ENCODE assay signal across 8 cellular contexts in genomic region chr18:51153659-51154371, GRCh38. TPM values are rescaled to one million over a fixed set of nuclear protein-coding genes. Genes with fewer than 3 reads are reported as not detected.
DNase-seq lines count a peak whose midpoint lies in the region; ATAC-seq, FAIRE-seq and TF ChIP-seq lines count a peak whose summit lies in the region.

No MANE protein-coding gene starts in this region.

- POLR2A ChIA-PET in HepG2 (lab: Yijun Ruan, JAX): no interaction called here

- H3K27me3 Mint-ChIP-seq in endodermal cell (ENCODE audit: insufficient read depth): no peaks in the 10 kb centered on the region

- H3K27ac ChIP-seq in endodermal cell (ENCODE audit: low read depth, low read length): no peak overlapping the region
- H3K27ac ChIP-seq in HepG2 (ENCODE audit: extremely low read length, insufficient read depth, low read length): no peak overlapping the region

- no peaks in the 10 kb centered on the region for H3K27me3 ChIP-seq in endodermal cell (ENCODE audit: control insufficient read depth, insufficient read depth, low read length, poor library complexity, severe bottlenecking)
- H3K27me3 ChIP-seq in HepG2 (ENCODE audit: control insufficient read depth in 1 of 2, insufficient read depth in 2 of 2, low read length in 2 of 2): no peaks in the 10 kb centered on the region

- TF ChIP-seq RAD21 in HepG2 (CRISPR knock-in tag; IDR thresholded peaks at IDR 0.05): no peak

- no peak for TF ChIP-seq EP300 in HepG2 (IDR thresholded peaks at IDR 0.05; ENCODE audit: low read depth in 2 of 2, low read length in 2 of 2)
- TF ChIP-seq EP300 in HepG2 (CRISPR knock-in tag; IDR thresholded peaks at IDR 0.05; ENCODE audit: borderline replicate concordance): no peak

- peak; percentile 82 for ATAC-seq in GM21717 (IDR thresholded peaks at IDR 0.05; ENCODE audit: unreplicated experiment)
- no peak; the same call in 2 of the 3 replicates for ATAC-seq in HepG2

- no TSS peak for BruUV-seq in HepG2 (replicated peaks; lab: Mats Ljungman, UMichigan)

- TF ChIP-seq CTCF in GM12865 (IDR thresholded peaks at IDR 0.05; ENCODE audit: insufficient read depth, low read depth, low read length, missing control alignments) (no peak), endodermal cell (conservative IDR thresholded peaks at IDR 0.05) (no peak), HepG2 (CRISPR knock-in tag; IDR thresholded peaks at IDR 0.05) (no peak)

- DNase-seq in GM12865 (ENCODE audit: low read depth) (peak; percentile 90), MV-4-11 (lab: John Stamatoyannopoulos, UW) (peak; percentile 43), endodermal cell (no peak), AG20443 (ENCODE audit: low spot score) (no peak), HepG2 (ENCODE audit: low spot score) (no peak)
- DNase-seq in activated naive CD4-positive, alpha-beta T cell treated with anti-CD3 and anti-CD28 coated beads, Interleukin-2, amount 50 U/mL, for 16 hours: peak; percentile 42
- peak; percentile 70 for DNase-seq in stimulated activated CD8-positive, alpha-beta memory T cell treated with anti-CD3 and anti-CD28 coated beads, Interleukin-4, amount 100 ng/mL, for 48 hours

- intact Hi-C loops in HepG2 (cut with micrococcal nuclease; ENCODE audit: unreplicated experiment): no loop called here

- in situ Hi-C loops in HepG2 (cut with HindIII; ENCODE audit: extremely low pct_ligation_motif_present, low pct_unique_long_range_greater_than_20kb): no loop called here

- H3K4me3 ChIP-seq in GM12865 (ENCODE audit: low read depth, low read length) (peak overlapping the region; percentile 52), endodermal cell (ENCODE audit: low read length) (no peak overlapping the region), HepG2 (replicated peaks in 1 of 3; ENCODE audit: insufficient read depth in 1 of 3, low read depth in 2 of 3, low read length in 3 of 3) (no peak overlapping the region)

- no peak overlapping the region for H3K4me2 ChIP-seq in HepG2 (ENCODE audit: low read depth, low read length)

- 92% methylated on average over 15 to 19 of the region's 19 CpGs for WGBS in endodermal cell (ENCODE audit: insufficient coverage in 1 of 2, insufficient read length in 1 of 2), 2 experiments
- WGBS in HepG2 (ENCODE audit: low lambda C conversion rate): 55% methylated on average over 13 of the region's 19 CpGs

- H3K9me3 ChIP-seq in endodermal cell (ENCODE audit: control insufficient read depth, low read length): no peaks in the 10 kb centered on the region
- no peaks in the 10 kb centered on the region for H3K9me3 ChIP-seq in HepG2 (ENCODE audit: low read length)

- H3K36me3 ChIP-seq in endodermal cell (ENCODE audit: control insufficient read depth, insufficient read depth, low read length) (no peaks in the 10 kb centered on the region), HepG2 (replicated peaks in 1 of 2; ENCODE audit: control insufficient read depth in 1 of 2, insufficient read depth in 2 of 2, low read length in 2 of 2) (no peaks in the 10 kb centered on the region)

- no peak overlapping the region for H2AFZ ChIP-seq in HepG2 (ENCODE audit: low read length)

- no peaks in the 10 kb centered on the region for H3K79me2 ChIP-seq in HepG2 (ENCODE audit: insufficient read depth, low read length)

- H3K4me1 ChIP-seq in endodermal cell (ENCODE audit: control insufficient read depth, insufficient read depth, low read length) (peaks cover 2% of the 10 kb centered on the region), HepG2 (ENCODE audit: insufficient read depth, low read length) (no peaks in the 10 kb centered on the region)

- no peak for FAIRE-seq in HepG2 (lab: Jason Lieb, UNC)

- H3K9me3 Mint-ChIP-seq in endodermal cell: peaks cover 5% of the 10 kb centered on the region

- H4K20me1 ChIP-seq in HepG2 (ENCODE audit: insufficient read depth, low read length): no peaks in the 10 kb centered on the region

- no peak overlapping the region for H3K9ac ChIP-seq in endodermal cell (ENCODE audit: extremely low read depth, low read length, poor library complexity, severe bottlenecking)
- H3K9ac ChIP-seq in HepG2 (ENCODE audit: insufficient read depth, low read depth, low read length): no peak overlapping the region

- CTCF ChIA-PET in HepG2 (lab: Yijun Ruan, JAX; ENCODE audit: low intra/inter-chr PET ratio, low total read pairs): no interaction called here

- peaks cover 12% of the 10 kb centered on the region for H3K4me1 Mint-ChIP-seq in endodermal cell

- no peaks in the 10 kb centered on the region for H3K36me3 Mint-ChIP-seq in endodermal cell (ENCODE audit: low read depth)

- no peak overlapping the region for H3K4me3 Mint-ChIP-seq in endodermal cell

- no peak for TF ChIP-seq POLR2A in HepG2 (IDR thresholded peaks at IDR 0.05; ENCODE audit: insufficient read depth in 1 of 2, low read depth in 2 of 2, low read length in 2 of 2)

- no peak overlapping the region for H3K27ac Mint-ChIP-seq in endodermal cell

TF ChIP-seq in HepG2, 621 proteins besides CTCF, POLR2A, EP300 and RAD21:
- TF ChIP-seq, protein P1, sequence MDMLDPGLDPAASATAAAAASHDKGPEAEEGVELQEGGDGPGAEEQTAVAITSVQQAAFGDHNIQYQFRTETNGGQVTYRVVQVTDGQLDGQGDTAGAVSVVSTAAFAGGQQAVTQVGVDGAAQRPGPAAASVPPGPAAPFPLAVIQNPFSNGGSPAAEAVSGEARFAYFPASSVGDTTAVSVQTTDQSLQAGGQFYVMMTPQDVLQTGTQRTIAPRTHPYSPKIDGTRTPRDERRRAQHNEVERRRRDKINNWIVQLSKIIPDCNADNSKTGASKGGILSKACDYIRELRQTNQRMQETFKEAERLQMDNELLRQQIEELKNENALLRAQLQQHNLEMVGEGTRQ (IDR thresholded peaks at IDR 0.05; ENCODE audit: low read depth, low read length): no peak
- TF ChIP-seq, protein P1 (CRISPR knock-in tag; IDR thresholded peaks at IDR 0.05; ENCODE audit: borderline replicate concordance): no peak
- TF ChIP-seq NR2F1 (CRISPR knock-in tag; IDR thresholded peaks at IDR 0.05): no peak

RNA-seq across cellular contexts. Expression of gene MEX3C, which starts 43.7 kb away (rescaled TPM):
- total RNA-seq in endodermal cell (10 to 100 TPM; 60.1 to 68.4 TPM), HepG2 (2016; rRNA removed; fragmentation: Illumina TruSeq; extraction: Trizol) (36.4 and 36.7 TPM in 2 replicates)
- polyA plus RNA-seq in endodermal cell (2013, experiment 1 of 2): 80.9 TPM
- 75.9 TPM for polyA plus RNA-seq in endodermal cell (2013, experiment 2 of 2)
- 5.1 and 5.6 TPM in 2 replicates for total RNA-seq in HepG2 (2016; cell fraction: cytosol; rRNA removed; fragmentation: Illumina TruSeq; extraction: Trizol; ENCODE audit: low read depth)
- total RNA-seq in HepG2 (2016; cell fraction: insoluble cytoplasmic fraction; rRNA removed; fragmentation: Illumina TruSeq; extraction: Trizol): 36.6 and 39.9 TPM in 2 replicates
- total RNA-seq in HepG2 (2016; cell fraction: membrane; rRNA removed; fragmentation: Illumina TruSeq; extraction: Trizol): 25.8 and 26.4 TPM in 2 replicates
- total RNA-seq in HepG2 (2016; cell fraction: nucleus; rRNA removed; fragmentation: Illumina TruSeq; extraction: Trizol): 46.3 and 52.7 TPM in 2 replicates
- polyA plus RNA-seq in HepG2 (2011; rRNA removed): 32.2 and 34.8 TPM in 2 replicates
- polyA plus RNA-seq in HepG2 (2011; cell fraction: cytosol; rRNA removed): 15.5 and 20.6 TPM in 2 replicates
- 13.8 and 16.8 TPM in 2 replicates for polyA plus RNA-seq in HepG2 (2011; cell fraction: nucleus; rRNA removed)
- 33.3 and 34.4 TPM in 2 replicates for polyA plus RNA-seq in HepG2 (2012)
- 1.6 and 1.7 TPM in 2 replicates for polyA plus RNA-seq in HepG2 (2016; cell fraction: cytosol; fragmentation: Illumina TruSeq; extraction: Trizol; ENCODE audit: low read depth)
- polyA plus RNA-seq in HepG2 (2016; cell fraction: insoluble cytoplasmic fraction; fragmentation: Illumina TruSeq; extraction: Trizol; ENCODE audit: low read depth): 31.2 and 31.8 TPM in 2 replicates
- polyA plus RNA-seq in HepG2 (2016; cell fraction: membrane; fragmentation: Illumina TruSeq; extraction: Trizol; ENCODE audit: low read depth): 10.0 and 11.0 TPM in 2 replicates
- 22.4 and 22.7 TPM in 2 replicates for polyA plus RNA-seq in HepG2 (2016; cell fraction: nucleus; fragmentation: Illumina TruSeq; extraction: Trizol; ENCODE audit: insufficient read depth, low read depth)
- polyA minus RNA-seq in HepG2 (2011; rRNA and poly(A)+ RNA removed; ENCODE audit: low replicate concordance): 25.7 and 38.6 TPM in 2 replicates
- 28.8 and 32.2 TPM in 2 replicates for polyA minus RNA-seq in HepG2 (2011; cell fraction: cytosol; rRNA and poly(A)+ RNA removed)
- 68.2 and 81.1 TPM in 2 replicates for polyA minus RNA-seq in HepG2 (2011; cell fraction: nucleus; rRNA and poly(A)+ RNA removed)

Comparison
In these comparisons a context has a peak if more than half of its experiments do, and no peak if none do; other contexts are left out.
1. DNase-seq: peak in GM12865 (single experiment), MV-4-11 (single experiment), activated naive CD4-positive, alpha-beta T cell treated with anti-CD3 and anti-CD28 coated beads, Interleukin-2, amount 50 U/mL, for 16 hours (single experiment) and stimulated activated CD8-positive, alpha-beta memory T cell treated with anti-CD3 and anti-CD28 coated beads, Interleukin-4, amount 100 ng/mL, for 48 hours (single experiment); none in endodermal cell (single experiment), AG20443 (single experiment) and HepG2 (single experiment).